ENCODE assay signal across 8 cellular contexts in genomic region chr5:88883059-88883565, GRCh38. TPM values are rescaled to one million over a fixed set of nuclear protein-coding genes. Genes with fewer than 3 reads are reported as not detected.
DNase-seq lines count a peak whose midpoint lies in the region; ATAC-seq, FAIRE-seq and TF ChIP-seq lines count a peak whose summit lies in the region.

Gene MEF2C (minus strand): TSS chr5:88883184. CDS start chr5:88823788, 59,396 bp downstream.

- peak within 1 kb of the TSS; percentile 14 for H3K9ac ChIP-seq in HUES6 (ENCODE audit: low read length)

- H3K4me3 ChIP-seq in HUES6 (ENCODE audit: low read depth, low read length), result peak within 1 kb of the TSS; percentile 72
- peak within 1 kb of the TSS; percentile 68 to 69 for H3K4me3 ChIP-seq in cardiac fibroblast (replicated peaks in 1 of 2; ENCODE audit: low read depth in 2 of 2, low read length in 2 of 2)

- H3K9me3 ChIP-seq in HUES6 (ENCODE audit: control insufficient read depth, insufficient read depth, low read depth, low read length), result no peaks in the 10 kb centered on the region

- ATAC-seq in sciatic nerve, result peak; percentile 87

- peak; percentile 96 for FAIRE-seq in GM19239 (lab: Jason Lieb, UNC)

- H3K36me3 ChIP-seq in HUES6 (ENCODE audit: control insufficient read depth, insufficient read depth, low read length), result no peaks in the 10 kb centered on the region

- intact Hi-C loops in sciatic nerve (cut with DNase I), result no loop called here

- no peak for TF ChIP-seq CTCF in cardiac fibroblast (IDR thresholded peaks at IDR 0.05; ENCODE audit: low read depth, low read length)

- H3K27me3 ChIP-seq in HUES6 (ENCODE audit: control insufficient read depth, insufficient read depth, low read length), result peaks cover 72% of the 10 kb centered on the region

- H3K4me1 ChIP-seq in HUES6 (ENCODE audit: control insufficient read depth, insufficient read depth, low read length), result 0 out of 2 replicates have a peak, but pooled peaks cover 3% of the 10 kb centered on the region

- no peak within 1 kb of the TSS for H3K27ac ChIP-seq in HUES6 (ENCODE audit: low read depth, low read length)

- peak; percentile 75 for DNase-seq in CD1c-positive myeloid dendritic cell (ENCODE audit: extremely low spot score)
- no peak for DNase-seq in GM19239 (ENCODE audit: insufficient read length, low spot score)
- DNase-seq in RPMI7951 (ENCODE audit: low read depth), result peak; percentile 88
- DNase-seq in cardiac fibroblast (ENCODE audit: low read depth in 2 of 2), result peak; percentile 92
- DNase-seq in iPS-NIHi11 (ENCODE audit: low spot score), result peak; percentile 79
- peak; percentile 80 for DNase-seq in sciatic nerve (ENCODE audit: low spot score)
- no peak for DNase-seq in middle frontal gyrus (ENCODE audit: extremely low spot score, low spot score)

RNA-seq across cellular contexts. Expression of gene MEF2C, which starts in this region (rescaled TPM):
- total RNA-seq in RPMI7951 (2014; rRNA removed; shearing (Covaris generic)), result 20.8 and 32.1 TPM in 2 replicates
- 97.3 TPM for total RNA-seq in sciatic nerve

Comparison
In these comparisons a context has a peak if more than half of its experiments do, and no peak if none do; other contexts are left out.
1. DNase-seq: peak in CD1c-positive myeloid dendritic cell (single experiment), RPMI7951 (single experiment), cardiac fibroblast (2 of 2), iPS-NIHi11 (single experiment) and sciatic nerve (single experiment); none in GM19239 (single experiment) and middle frontal gyrus (single experiment).